1 cellular context compared by ENCODE assay signal in genomic region chr2:227643990-227644551, GRCh38.
A peak's percentile ranks its signal among the peaks of the same experiment; 100 is the strongest.
TF ChIP-seq lines count a peak whose summit lies in the region.

No MANE protein-coding gene starts in this region.

TF ChIP-seq in HepG2, 621 proteins besides CTCF, POLR2A, EP300 and RAD21 (continued from another document and continues in another):
- TF ChIP-seq ZNF275 (CRISPR knock-in tag; IDR thresholded peaks at IDR 0.05; ENCODE audit: borderline replicate concordance) (no peak), STAT5B (CRISPR knock-in tag; IDR thresholded peaks at IDR 0.05) (no peak), BCL6 (CRISPR knock-in tag; IDR thresholded peaks at IDR 0.05) (peak; percentile 81), NCOA2 (CRISPR knock-in tag; IDR thresholded peaks at IDR 0.05) (peak; percentile 93), TMF1 (CRISPR knock-in tag; IDR thresholded peaks at IDR 0.05; ENCODE audit: low read depth) (no peak), TEAD3 (CRISPR knock-in tag; optimal IDR thresholded peaks at IDR 0.05; ENCODE audit: borderline replicate concordance) (peak; percentile 96), ZNF570 (CRISPR knock-in tag; IDR thresholded peaks at IDR 0.05; ENCODE audit: borderline replicate concordance) (no peak), NCOR1 (IDR thresholded peaks at IDR 0.05; ENCODE audit: borderline replicate concordance, low read length) (peak; percentile 97), GATAD2A (CRISPR knock-in tag; IDR thresholded peaks at IDR 0.05) (peak; percentile 80), MED13 (CRISPR knock-in tag; IDR thresholded peaks at IDR 0.05) (no peak), ZNF510 (CRISPR knock-in tag; IDR thresholded peaks at IDR 0.05; ENCODE audit: low read depth) (no peak), TCF12 (IDR thresholded peaks at IDR 0.05) (no peak), TCF12 (CRISPR knock-in tag; IDR thresholded peaks at IDR 0.05) (peak; percentile 40; the same call in 1 of the 2 replicates), PHF20 (CRISPR knock-in tag; IDR thresholded peaks at IDR 0.05) (no peak), TAF15 (IDR thresholded peaks at IDR 0.05; ENCODE audit: low read depth, low read length, poor library complexity, severe bottlenecking) (no peak), ZNF281 (CRISPR knock-in tag; IDR thresholded peaks at IDR 0.05; ENCODE audit: borderline replicate concordance) (peak; percentile 57; the same call in 1 of the 2 replicates), MYC (CRISPR knock-in tag; IDR thresholded peaks at IDR 0.05; ENCODE audit: borderline replicate concordance) (no peak), PBX2 (CRISPR knock-in tag; IDR thresholded peaks at IDR 0.05) (no peak), ZNF576 (CRISPR knock-in tag; IDR thresholded peaks at IDR 0.05) (no peak), ZNF615 (CRISPR knock-in tag; IDR thresholded peaks at IDR 0.05; ENCODE audit: borderline replicate concordance) (no peak), DR1 (CRISPR knock-in tag; IDR thresholded peaks at IDR 0.05) (no peak), SIN3B (IDR thresholded peaks at IDR 0.05; ENCODE audit: low read length) (no peak), KAT8 (CRISPR knock-in tag; IDR thresholded peaks at IDR 0.05) (peak; percentile 52; the same call in 1 of the 2 replicates), ISX (CRISPR knock-in tag; conservative IDR thresholded peaks at IDR 0.05) (no peak), MTF2 (CRISPR knock-in tag; IDR thresholded peaks at IDR 0.05; ENCODE audit: borderline replicate concordance) (no peak), ZNF205 (CRISPR knock-in tag; IDR thresholded peaks at IDR 0.05) (peak; percentile 73; the same call in 1 of the 2 replicates), HBP1 (CRISPR knock-in tag; IDR thresholded peaks at IDR 0.05; ENCODE audit: low read depth) (no peak), YY1 (IDR thresholded peaks at IDR 0.05; ENCODE audit: insufficient read depth, insufficient replicate concordance, low read depth, low read length) (peak; percentile 43), ZNF354B (CRISPR knock-in tag; IDR thresholded peaks at IDR 0.05) (no peak), PHB2 (IDR thresholded peaks at IDR 0.05; ENCODE audit: partially characterized antibody) (no peak), FOXP4 (CRISPR knock-in tag; IDR thresholded peaks at IDR 0.05) (peak; percentile 97), ZNF720 (CRISPR knock-in tag; IDR thresholded peaks at IDR 0.05) (no peak), ZNF629 (CRISPR knock-in tag; conservative IDR thresholded peaks at IDR 0.05) (no peak), BCLAF1 (IDR thresholded peaks at IDR 0.05) (no peak), ZNF556 (CRISPR knock-in tag; IDR thresholded peaks at IDR 0.05; ENCODE audit: borderline replicate concordance) (no peak), ZNF883 (CRISPR knock-in tag; IDR thresholded peaks at IDR 0.05; ENCODE audit: not compliant biosample characterization) (no peak), NR3C1 (CRISPR knock-in tag; IDR thresholded peaks at IDR 0.05) (no peak), GTF2F1 (IDR thresholded peaks at IDR 0.05; ENCODE audit: low read length) (no peak), TRIM22 (IDR thresholded peaks at IDR 0.05) (no peak), PITX1 (CRISPR knock-in tag; IDR thresholded peaks at IDR 0.05) (peak; percentile 86; the same call in 1 of the 2 replicates), SNAPC4 (CRISPR knock-in tag; IDR thresholded peaks at IDR 0.05) (no peak)
